ENCODE assay signal across 8 cellular contexts in the genomic region with DNA sequence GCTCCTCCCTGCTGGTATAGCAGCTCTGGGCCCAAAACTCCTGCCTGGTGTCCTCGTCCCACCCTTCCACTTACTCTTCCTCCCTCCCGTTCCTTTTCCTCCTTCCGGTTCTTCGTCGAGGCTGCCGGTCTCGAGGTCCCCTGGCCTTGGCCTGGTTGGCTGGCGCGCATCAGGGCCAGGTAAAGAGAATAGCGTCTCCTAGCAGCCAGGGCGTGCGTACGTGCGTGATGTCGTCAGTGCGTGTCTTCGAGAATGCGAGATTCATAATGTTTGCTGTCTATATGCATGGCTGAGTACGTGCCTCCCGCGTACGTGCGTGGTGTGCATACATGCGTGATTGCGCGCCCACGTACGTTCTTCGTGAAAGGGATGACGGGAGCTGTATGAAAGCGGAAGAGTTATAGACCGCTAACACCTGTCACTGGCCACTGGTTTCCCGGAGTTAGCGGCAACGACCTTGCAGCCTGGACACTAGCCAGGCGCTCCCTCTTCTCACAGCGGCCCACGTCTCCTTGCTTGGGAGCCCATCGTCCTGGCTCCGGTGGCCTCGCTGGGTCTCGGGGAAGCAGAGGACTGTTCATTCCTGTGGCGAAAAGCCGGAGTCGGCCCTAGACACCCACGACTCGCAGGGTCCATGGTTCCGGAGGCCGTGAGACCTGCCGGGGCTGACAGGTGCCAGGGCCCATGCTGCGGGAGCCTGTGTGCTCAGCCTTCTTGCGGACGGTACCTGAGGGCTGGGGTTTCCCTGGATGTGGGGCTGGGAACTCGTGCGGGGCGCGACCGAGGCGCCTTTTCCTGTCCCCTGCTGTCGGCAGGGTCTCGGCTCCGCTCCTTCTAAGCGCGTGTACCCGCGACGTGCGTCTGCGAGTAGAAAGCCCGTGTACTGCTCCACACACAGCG. TPM values are rescaled to one million over a fixed set of nuclear protein-coding genes. Genes with fewer than 3 reads are reported as not detected.
A peak's percentile ranks its signal among the peaks of the same experiment; 100 is the strongest.
DNase-seq lines count a peak whose midpoint lies in the region; ATAC-seq and TF ChIP-seq lines count a peak whose summit lies in the region.

TSS of gene EOLA1 (plus strand) at position 392 of the 900 bp plus-strand sequence. CDS start 4,619 bp downstream, outside the sequence.

- H3K36me3 Mint-ChIP-seq in activated B cell treated with CpG ODN at 0.5 μM for 24 hours (ENCODE audit: low read depth), result peaks cover 7% of the 10 kb centered on the region

- DNase-seq in AG04450 (ENCODE audit: low read depth, low spot score) (peak; percentile 92), NCI-H226 (peak; percentile 92), activated B cell treated with CpG ODN at 0.5 μM for 24 hours (peak; percentile 75), cardiac fibroblast (ENCODE audit: low read depth in 2 of 2) (peak; percentile 95 to 98), islet precursor cell (peak; percentile 95)
- DNase-seq in stimulated activated CD4-positive, alpha-beta T cell treated with anti-CD3 and anti-CD28 coated beads, Interleukin-12 subunit alpha, Interleukin-12 subunit beta, amount 100 ng/mL, for 4 hours, result peak; percentile 77

- H3K27ac Mint-ChIP-seq in activated B cell treated with CpG ODN at 0.5 μM for 24 hours, result peak within 1 kb of the TSS; percentile 100

- no peaks in the 10 kb centered on the region for H3K27me3 ChIP-seq in AG04450 (ENCODE audit: control insufficient read depth, insufficient read depth, low read length)

- intact Hi-C loops in activated B cell treated with CpG ODN at 0.5 μM for 24 hours (cut with micrococcal nuclease), result loop anchor here (1.0 kb wide), 2 partner anchors 29 to 36 kb away; partner anchors contain the start of gene IDS

- TF ChIP-seq CTCF in AG04450 (IDR thresholded peaks at IDR 0.05; ENCODE audit: low read depth, low read length) (no peak), activated B cell treated with CpG ODN at 0.5 μM for 24 hours (IDR thresholded peaks at IDR 0.05) (no peak), cardiac fibroblast (IDR thresholded peaks at IDR 0.05; ENCODE audit: low read depth, low read length) (no peak)

- peak within 1 kb of the TSS; percentile 96 for H3K4me3 Mint-ChIP-seq in activated B cell treated with CpG ODN at 0.5 μM for 24 hours

- H3K4me1 Mint-ChIP-seq in activated B cell treated with CpG ODN at 0.5 μM for 24 hours, result peaks cover 15% of the 10 kb centered on the region

- ATAC-seq in GM18909 (IDR thresholded peaks at IDR 0.05; ENCODE audit: poor library complexity, unreplicated experiment), result peak; percentile 84
- ATAC-seq in HG03175 (IDR thresholded peaks at IDR 0.05; ENCODE audit: unreplicated experiment), result peak; percentile 77
- ATAC-seq in activated B cell treated with CpG ODN at 0.5 μM for 24 hours (ENCODE audit: low read depth), result peak; percentile 62

- H3K27me3 Mint-ChIP-seq in activated B cell treated with CpG ODN at 0.5 μM for 24 hours, result no peaks in the 10 kb centered on the region

- H3K27ac ChIP-seq in AG04450 (ENCODE audit: low read depth, low read length), result peak within 1 kb of the TSS; percentile 98

- peak within 1 kb of the TSS; percentile 83 for H3K4me3 ChIP-seq in AG04450 (ENCODE audit: low read depth, low read length)
- H3K4me3 ChIP-seq in cardiac fibroblast (replicated peaks in 1 of 2; ENCODE audit: low read depth in 2 of 2, low read length in 2 of 2), result peak within 1 kb of the TSS; percentile 78 to 84

- POLR2A ChIA-PET in AG04450 (lab: Yijun Ruan, JAX), result interaction anchor here (0.9 to 1.4 kb wide), 4 partner anchors 30 to 398 kb away, joined by 3 to 8 read pairs (median 5); partner anchors contain the start of gene IDS
- POLR2A ChIA-PET in activated B cell treated with CpG ODN at 0.5 μM for 24 hours (lab: Charles Lee), result interaction anchor here (0.6 to 3.5 kb wide), 11 partner anchors 10 to 1857 kb away, joined by 3 to 68 read pairs (median 7); partner anchors contain the start of genes EOLA2, IDS and MTM1

- H3K9me3 Mint-ChIP-seq in activated B cell treated with CpG ODN at 0.5 μM for 24 hours, result no peaks in the 10 kb centered on the region

- no peaks in the 10 kb centered on the region for H3K9me3 ChIP-seq in AG04450 (ENCODE audit: control insufficient read depth, insufficient read depth, low read length)

- CTCF ChIA-PET in AG04450 (lab: Charles Lee) (interaction anchor here (0.7 to 2.5 kb wide), 4 partner anchors 14 to 1653 kb away, joined by 3 to 8 read pairs (median 6); no protein-coding TSS in a partner anchor), activated B cell treated with CpG ODN at 0.5 μM for 24 hours (lab: Charles Lee) (interaction anchor here (0.9 to 1.7 kb wide), 3 partner anchors 11 to 398 kb away, joined by 3 to 8 read pairs (median 4); partner anchors contain the start of gene EOLA2)

RNA-seq across cellular contexts. Expression of gene EOLA1, which starts in this region (rescaled TPM):
- 16.3 and 16.7 TPM in 2 replicates for polyA plus RNA-seq in AG04450 (2011; rRNA removed)
- polyA minus RNA-seq in AG04450 (2011; rRNA and poly(A)+ RNA removed), result 7.7 and 12.8 TPM in 2 replicates
- total RNA-seq in activated B cell treated with CpG ODN at 0.5 μM for 24 hours, result 22.8 and 29.4 TPM in 2 replicates

Comparison
In these comparisons a context has a peak if more than half of its experiments do, and no peak if none do; other contexts are left out.
1. Peak in every context shown above with its lines: DNase-seq, ATAC-seq, H3K4me3 ChIP-seq and H3K27ac ChIP-seq.